Comparison of ENCODE assay signal across 8 cellular contexts in the genomic region with DNA sequence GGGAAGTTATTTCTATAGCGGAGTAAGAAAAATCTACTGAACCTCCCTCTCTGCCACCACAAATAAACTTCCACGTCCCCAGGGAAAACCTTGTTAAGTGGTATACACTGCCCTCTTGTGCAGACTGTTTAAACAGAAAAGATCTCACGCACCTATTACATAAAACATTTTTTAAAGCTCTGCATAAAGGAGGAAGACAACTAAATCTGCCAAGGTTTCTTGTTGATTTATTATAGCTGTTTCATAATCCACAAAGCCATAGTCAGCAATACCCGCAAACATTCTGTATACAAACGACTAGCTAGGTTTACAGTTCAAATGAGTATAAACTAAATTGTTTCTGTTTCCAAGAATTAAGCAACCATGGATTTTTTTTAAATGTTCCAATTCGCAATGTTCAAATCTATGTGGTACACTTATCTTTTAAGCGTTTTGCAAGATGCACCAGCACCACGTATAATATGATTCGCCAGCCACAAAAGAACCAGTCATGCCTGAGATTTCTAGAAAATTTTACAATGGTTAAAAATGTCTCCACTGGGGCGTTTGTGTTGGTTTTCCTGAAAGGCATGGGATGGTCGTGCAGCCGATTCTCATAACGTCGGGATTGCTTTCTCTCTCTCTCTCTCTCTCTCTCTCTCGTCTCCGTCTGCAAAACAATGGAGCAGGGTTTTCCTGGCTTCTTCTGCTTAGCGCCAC.
DNase-seq lines count a peak whose midpoint lies in the region; ATAC-seq, FAIRE-seq and TF ChIP-seq lines count a peak whose summit lies in the region.

No MANE protein-coding gene starts in this region.

- H3K79me2 ChIP-seq in keratinocyte (ENCODE audit: control insufficient read depth, insufficient read depth, low read length) = no peaks in the 10 kb centered on the region

- H3K9me3 ChIP-seq in WERI-Rb-1 (ENCODE audit: severe bottlenecking) (no peaks in the 10 kb centered on the region), keratinocyte (ENCODE audit: control insufficient read depth, low read depth, low read length) (no peaks in the 10 kb centered on the region)
- H3K9me3 ChIP-seq in naive thymus-derived CD4-positive, alpha-beta T cell (ENCODE audit: control insufficient read depth in 2 of 3, low read length in 3 of 3) = no peaks in the 10 kb centered on the region

- POLR2A ChIA-PET in naive thymus-derived CD4-positive, alpha-beta T cell (lab: Charles Lee) = no interaction called here

- H3K27me3 Mint-ChIP-seq in naive thymus-derived CD4-positive, alpha-beta T cell = peaks cover 0 to 7% (median 5%) of the 10 kb centered on the region in 5 donors
- H3K27me3 Mint-ChIP-seq in natural killer cell treated with Interleukin-12 subunit alpha and Interleukin-12 subunit beta and Interleukin-15 and Interleukin-18, amount 100 ng/mL, for 72 hours = peaks cover 0 to 12% of the 10 kb centered on the region in 2 donors

- H3K4me2 ChIP-seq in keratinocyte (ENCODE audit: control insufficient read depth, extremely low read depth, insufficient read depth, low read depth, low read length) = peak overlapping the region; percentile 73

- H3K9me1 ChIP-seq in keratinocyte (ENCODE audit: control insufficient read depth, extremely low read depth, insufficient read depth, low read length) = no peaks in the 10 kb centered on the region

- H3K9ac ChIP-seq in keratinocyte (ENCODE audit: control insufficient read depth, extremely low read depth, insufficient read depth, low read length) = peak overlapping the region; percentile 18

- no peaks in the 10 kb centered on the region for H4K20me1 ChIP-seq in keratinocyte (ENCODE audit: control insufficient read depth, extremely low read depth, insufficient read depth, low read length)

- no peaks in the 10 kb centered on the region for H3K36me3 Mint-ChIP-seq in naive thymus-derived CD4-positive, alpha-beta T cell
- H3K36me3 Mint-ChIP-seq in natural killer cell treated with Interleukin-12 subunit alpha and Interleukin-12 subunit beta and Interleukin-15 and Interleukin-18, amount 100 ng/mL, for 72 hours = no peaks in the 10 kb centered on the region

- H3K4me1 ChIP-seq in keratinocyte (ENCODE audit: control insufficient read depth, extremely low read depth, insufficient read depth, low read length) = peaks cover 10% of the 10 kb centered on the region
- no peaks in the 10 kb centered on the region for H3K4me1 ChIP-seq in naive thymus-derived CD4-positive, alpha-beta T cell (ENCODE audit: control insufficient read depth in 2 of 2, insufficient read depth in 2 of 2, low read length in 2 of 2)

- no peaks in the 10 kb centered on the region for H3K36me3 ChIP-seq in WERI-Rb-1
- no peaks in the 10 kb centered on the region for H3K36me3 ChIP-seq in keratinocyte (ENCODE audit: control insufficient read depth in 2 of 2, extremely low read depth in 1 of 2, insufficient read depth in 2 of 2, low read length in 2 of 2)
- no peaks in the 10 kb centered on the region for H3K36me3 ChIP-seq in naive thymus-derived CD4-positive, alpha-beta T cell (ENCODE audit: control insufficient read depth in 2 of 3, insufficient read depth in 3 of 3, low read length in 3 of 3)

- H3K9me3 Mint-ChIP-seq in naive thymus-derived CD4-positive, alpha-beta T cell = peaks cover 0 to 6% (median 0%) of the 10 kb centered on the region in 11 donors
- H3K9me3 Mint-ChIP-seq in natural killer cell treated with Interleukin-12 subunit alpha and Interleukin-12 subunit beta and Interleukin-15 and Interleukin-18, amount 100 ng/mL, for 72 hours = no peaks in the 10 kb centered on the region

- no peak overlapping the region for H3K4me3 Mint-ChIP-seq in naive thymus-derived CD4-positive, alpha-beta T cell
- no peak overlapping the region for H3K4me3 Mint-ChIP-seq in natural killer cell treated with Interleukin-12 subunit alpha and Interleukin-12 subunit beta and Interleukin-15 and Interleukin-18, amount 100 ng/mL, for 72 hours

- peaks cover 5% of the 10 kb centered on the region for H3K27me3 ChIP-seq in WERI-Rb-1 (ENCODE audit: insufficient read depth, low read depth, severe bottlenecking)
- no peaks in the 10 kb centered on the region for H3K27me3 ChIP-seq in keratinocyte (ENCODE audit: control insufficient read depth, extremely low read depth, insufficient read depth, low read length)
- H3K27me3 ChIP-seq in naive thymus-derived CD4-positive, alpha-beta T cell (ENCODE audit: control insufficient read depth in 2 of 2, insufficient read depth in 2 of 2, low read length in 2 of 2) = no peaks in the 10 kb centered on the region

- intact Hi-C loops in naive thymus-derived CD4-positive, alpha-beta T cell (cut with micrococcal nuclease) = no loop called here

- no peak overlapping the region for H3K27ac Mint-ChIP-seq in naive thymus-derived CD4-positive, alpha-beta T cell
- no peak overlapping the region for H3K27ac Mint-ChIP-seq in natural killer cell treated with Interleukin-12 subunit alpha and Interleukin-12 subunit beta and Interleukin-15 and Interleukin-18, amount 100 ng/mL, for 72 hours

- H2AFZ ChIP-seq in keratinocyte (ENCODE audit: control insufficient read depth, low read length) = peak overlapping the region; percentile 45

- TF ChIP-seq CTCF in LNCaP clone FGC (IDR thresholded peaks at IDR 0.05; ENCODE audit: control insufficient read depth, extremely low read depth, insufficient read depth) (peak; percentile 48), WERI-Rb-1 (IDR thresholded peaks at IDR 0.05; ENCODE audit: low read depth, low read length) (0 out of 2 replicates have a peak, but pooled peaks have one; percentile 10), keratinocyte (optimal IDR thresholded peaks at IDR 0.05 in 1 of 3, IDR thresholded peaks at IDR 0.05 in 1 of 3, conservative IDR thresholded peaks at IDR 0.05 in 1 of 3; ENCODE audit: extremely low read depth in 1 of 3, insufficient read depth in 2 of 3, low read length in 3 of 3) (peak in 2 of 3 experiments; percentile 39 to 47)

- dilution Hi-C loops in keratinocyte (cut with MboI; ENCODE audit: extremely low pct_ligation_motif_present, low sequenced_read_pairs) = no loop called here

- H3K4me1 Mint-ChIP-seq in naive thymus-derived CD4-positive, alpha-beta T cell = no peaks in the 10 kb centered on the region
- H3K4me1 Mint-ChIP-seq in natural killer cell treated with Interleukin-12 subunit alpha and Interleukin-12 subunit beta and Interleukin-15 and Interleukin-18, amount 100 ng/mL, for 72 hours (ENCODE audit: low read depth in 2 of 2) = no peaks in the 10 kb centered on the region

- no peak for ATAC-seq in naive thymus-derived CD4-positive, alpha-beta T cell
- no peak for ATAC-seq in HG03039 (IDR thresholded peaks at IDR 0.05; ENCODE audit: unreplicated experiment)
- no peak for ATAC-seq in natural killer cell treated with Interleukin-12 subunit alpha and Interleukin-12 subunit beta and Interleukin-15 and Interleukin-18, amount 100 ng/mL, for 72 hours

- CTCF ChIA-PET in naive thymus-derived CD4-positive, alpha-beta T cell (lab: Charles Lee) = no interaction called here

- H3K27ac ChIP-seq in WERI-Rb-1 (no peak overlapping the region), keratinocyte (ENCODE audit: control insufficient read depth, insufficient read depth, low read length) (no peak overlapping the region)
- H3K27ac ChIP-seq in naive thymus-derived CD4-positive, alpha-beta T cell (ENCODE audit: low read depth, low read length) = no peak overlapping the region

- DNase-seq in A172 (ENCODE audit: low spot score) (peak; percentile 72), LNCaP clone FGC (ENCODE audit: low read depth) (peak; percentile 13), WERI-Rb-1 (peak; percentile 11), keratinocyte (ENCODE audit: low read depth, low spot score) (no peak)
- no peak for DNase-seq in naive thymus-derived CD4-positive, alpha-beta T cell
- no peak for DNase-seq in natural killer cell treated with Interleukin-12 subunit alpha and Interleukin-12 subunit beta and Interleukin-15 and Interleukin-18, amount 100 ng/mL, for 72 hours (ENCODE audit: low spot score)
- DNase-seq in stimulated activated naive CD4-positive, alpha-beta T cell (lab: John Stamatoyannopoulos, UW) = no peak

- no peak for FAIRE-seq in keratinocyte (lab: Jason Lieb, UNC)

- H3K4me3 ChIP-seq in LNCaP clone FGC (ENCODE audit: low read depth, low read length) (peak overlapping the region; percentile 29), WERI-Rb-1 (ENCODE audit: low read depth, low read length) (no peak overlapping the region), keratinocyte (ENCODE audit: control insufficient read depth in 2 of 3, extremely low read depth in 1 of 3, insufficient read depth in 2 of 3, low read depth in 1 of 3, low read length in 3 of 3) (peak overlapping the region; percentile 5 to 41 (median 19))
- H3K4me3 ChIP-seq in naive thymus-derived CD4-positive, alpha-beta T cell (ENCODE audit: low read length) = no peak overlapping the region

Comparison
In these comparisons a context has a peak if more than half of its experiments do, and no peak if none do; other contexts are left out.
1. DNase-seq: peak in A172 (single experiment), LNCaP clone FGC (single experiment) and WERI-Rb-1 (single experiment); none in keratinocyte (single experiment), naive thymus-derived CD4-positive, alpha-beta T cell (0 of 9), natural killer cell treated with Interleukin-12 subunit alpha and Interleukin-12 subunit beta and Interleukin-15 and Interleukin-18, amount 100 ng/mL, for 72 hours (single experiment) and stimulated activated naive CD4-positive, alpha-beta T cell (0 of 6).
2. H3K4me3 ChIP-seq: peak in LNCaP clone FGC (single experiment) and keratinocyte (3 of 3); none in WERI-Rb-1 (single experiment) and naive thymus-derived CD4-positive, alpha-beta T cell (single experiment).
3. Peak in every context shown above with its lines, with median percentiles within 50 percentile points of each other: CTCF ChIP-seq.